22 cellular contexts compared by ENCODE assay signal in genomic region chr11:42344204-42344792, GRCh38.
"Had no signal": no experiment of that assay in that cellular context is flagged by ENCODE, and none has a peak within 500 bp of the region (broad histone marks: within the 10 kb centered on the region; RNA-seq: fewer than 3 reads in every experiment).

No MANE protein-coding gene starts in this region.

- ATAC-seq: K562 had no signal

- H3K4me1 Mint-ChIP-seq: IgD-negative memory B cell had no signal

- H3K27ac Mint-ChIP-seq: IgD-negative memory B cell had no signal

- H3K27me3 Mint-ChIP-seq: IgD-negative memory B cell had no signal

- H3K4me3 ChIP-seq: K562 had no signal

- DNase-seq: Kasumi-1, MM.1S, MV-4-11, NCI-H1048, NCI-H1105, NCI-H1417, NCI-H1436 treated with DMSO at 0.1 percent for 48 hours, NCI-H1694 treated with DMSO at 0.1 percent for 48 hours, NCI-H1930, NCI-H2081, NCI-H2107, NCI-H2227 treated with DMSO at 0.1 percent for 48 hours, NCI-H524, NCI-H69, NCI-H774, SHP77, SK-N-SH had no signal

- H3K27ac ChIP-seq: HL-60, KMS-11, RWPE1 had no signal

- H3K36me3 Mint-ChIP-seq: IgD-negative memory B cell had no signal

- H3K4me3 Mint-ChIP-seq: IgD-negative memory B cell had no signal

- H3K9me3 ChIP-seq: SK-N-SH had no signal
